ENCODE assay signal across 24 cellular contexts in the genomic region with DNA sequence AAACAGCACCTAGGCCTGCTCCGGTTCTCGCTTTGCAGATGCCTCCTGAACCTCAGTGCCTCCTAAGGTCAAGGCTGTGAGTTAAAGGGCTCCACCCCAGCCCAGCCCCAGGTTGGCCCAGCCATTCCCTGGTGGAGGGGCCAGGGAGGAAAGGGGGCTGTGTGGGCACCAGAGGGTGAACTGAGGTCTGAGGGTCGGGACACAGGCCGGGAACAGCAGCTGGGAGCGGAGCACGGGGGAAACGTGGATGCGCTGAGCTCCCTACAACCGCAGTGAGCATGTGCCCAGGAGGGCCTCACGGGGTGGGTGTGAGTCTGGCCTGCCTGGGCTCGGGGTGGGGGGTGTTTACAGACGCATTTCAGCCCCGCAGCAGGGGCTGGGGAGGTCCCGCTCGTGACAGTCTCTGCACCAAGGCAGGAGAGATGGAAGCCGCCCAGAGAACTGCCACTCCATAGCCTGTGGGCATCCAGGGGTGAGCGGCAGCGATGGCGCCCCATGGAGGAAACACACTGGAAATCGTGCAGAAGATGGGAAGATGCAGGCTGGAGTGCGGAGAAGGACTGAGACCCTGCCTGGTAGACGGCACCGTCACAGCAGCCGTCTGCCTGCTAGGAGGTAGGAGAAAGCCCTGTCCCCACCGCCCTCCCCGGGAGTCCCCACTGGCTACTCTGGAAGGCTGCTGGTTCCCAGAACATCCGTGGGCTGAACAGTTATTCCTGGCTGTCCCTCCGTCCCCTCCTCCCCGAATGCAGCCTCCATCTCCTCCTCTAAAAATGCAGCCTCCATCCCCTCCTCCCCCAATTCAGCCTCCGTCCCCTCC. TPM values are rescaled to one million over a fixed set of nuclear protein-coding genes. Genes with fewer than 3 reads are reported as not detected.
DNase-seq lines count a peak whose midpoint lies in the region; ATAC-seq and TF ChIP-seq lines count a peak whose summit lies in the region.
"Had no signal": no experiment of that assay in that cellular context is flagged by ENCODE, and none has a peak within 500 bp of the region (broad histone marks: within the 10 kb centered on the region; RNA-seq: fewer than 3 reads in every experiment).

No MANE protein-coding gene starts in this region.

- no peak for DNase-seq in SK-N-SH
- DNase-seq in RWPE2 (ENCODE audit: low spot score): no peak
- peak in 1 of 2 donors; percentile 19 for DNase-seq in left colon
- DNase-seq in sciatic nerve (ENCODE audit: low spot score): peak; percentile 52
- no peak for DNase-seq in dermis blood vessel endothelial cell
- DNase-seq in effector CD8-positive, alpha-beta T cell (lab: John Stamatoyannopoulos, UW): no peak
- DNase-seq: 8988T; activated CD4-positive, alpha-beta T cell treated with anti-CD3 and anti-CD28 coated beads for 1 hour; amygdala; BE2C; central memory CD4-positive, alpha-beta T cell; COR-L47; effector memory CD4-positive, alpha-beta T cell; IMR-90; MG63; NCI-H1436 treated with DMSO at 0.1 percent for 48 hours; NCI-H2171; NCI-H69; OCI-M1; stimulated activated CD4-positive, alpha-beta T cell treated with anti-CD3 and anti-CD28 coated beads, Interleukin-4, amount 100 ng/mL, for 24 hours had no signal

- H3K27me3 ChIP-seq in SK-N-SH (ENCODE audit: insufficient read depth) (no peaks in the 10 kb centered on the region), RWPE2 (ENCODE audit: insufficient read depth, poor library complexity, severe bottlenecking) (no peaks in the 10 kb centered on the region)
- H3K27me3 ChIP-seq: BE2C, MG63 had no signal

- H2AFZ ChIP-seq in SK-N-SH (ENCODE audit: low read depth): no peak overlapping the region
- H2AFZ ChIP-seq: parathyroid adenoma had no signal

- H3K9me3 ChIP-seq in SK-N-SH (no peaks in the 10 kb centered on the region), RWPE2 (ENCODE audit: severe bottlenecking) (no peaks in the 10 kb centered on the region)
- H3K9me3 ChIP-seq: BE2C, MG63 had no signal

- no peak overlapping the region for H3K9ac ChIP-seq in SK-N-SH
- H3K9ac ChIP-seq: parathyroid adenoma had no signal

- H3K36me3 ChIP-seq in SK-N-SH (replicated peaks in 1 of 2; ENCODE audit: control insufficient read depth in 1 of 2, insufficient read depth in 2 of 2, low read length in 1 of 2) (peaks cover 4 to 27% of the 10 kb centered on the region in 2 experiments), RWPE2 (ENCODE audit: low read depth) (peaks cover 51% of the 10 kb centered on the region)
- H3K36me3 ChIP-seq: BE2C had no signal

- no peaks in the 10 kb centered on the region for H3F3A ChIP-seq in SK-N-SH (replicated peaks; ENCODE audit: insufficient read depth)

- no peak for TF ChIP-seq EP300 in SK-N-SH (IDR thresholded peaks at IDR 0.05; ENCODE audit: borderline replicate concordance in 1 of 2, low read depth in 1 of 2, low read length in 1 of 2)

- CTCF ChIA-PET in SK-N-SH (lab: Yijun Ruan, JAX): no interaction called here

- H3K79me2 ChIP-seq in SK-N-SH (ENCODE audit: insufficient read depth): no peaks in the 10 kb centered on the region

- POLR2A ChIA-PET in SK-N-SH (lab: Yijun Ruan, JAX): no interaction called here

- H3K4me3 ChIP-seq in SK-N-SH (ENCODE audit: low read depth in 2 of 2, low read length in 1 of 2): no peak overlapping the region
- no peak overlapping the region for H3K4me3 ChIP-seq in RWPE2 (ENCODE audit: severe bottlenecking)
- H3K4me3 ChIP-seq: MG63, skin epidermis had no signal

- H3K4me2 ChIP-seq in SK-N-SH: no peak overlapping the region

- no peaks in the 10 kb centered on the region for H3K9me2 ChIP-seq in SK-N-SH

- no peaks in the 10 kb centered on the region for H3K4me1 ChIP-seq in SK-N-SH (ENCODE audit: control insufficient read depth in 1 of 2, insufficient read depth in 2 of 2, low read depth in 1 of 2, low read length in 1 of 2)
- H3K4me1 ChIP-seq in RWPE2 (ENCODE audit: insufficient read depth, poor library complexity, severe bottlenecking): no peaks in the 10 kb centered on the region
- H3K4me1 ChIP-seq: BE2C, parathyroid adenoma had no signal

- intact Hi-C loops in left colon (cut with DNase I, micrococcal nuclease) (no loop called here), sciatic nerve (cut with DNase I) (no loop called here)

- ATAC-seq in SK-N-SH treated with all-trans-retinoic acid at 6 μM for 48 hours (peak; percentile 15; the same call in 2 of the 3 replicates), RWPE2 (ENCODE audit: low read depth) (0 out of 3 replicates have a peak, but pooled peaks have one; percentile 6), left colon (peak; percentile 19), sciatic nerve (peak; percentile 39), GM21529 (IDR thresholded peaks at IDR 0.05; ENCODE audit: unreplicated experiment) (no peak)

- WGBS in SK-N-SH (ENCODE audit: low lambda C conversion rate): 92% methylated on average over 27 of the region's 30 CpGs

- no peak for TF ChIP-seq CTCF in SK-N-SH (IDR thresholded peaks at IDR 0.05)
- TF ChIP-seq CTCF in RWPE2 (IDR thresholded peaks at IDR 0.05; ENCODE audit: poor library complexity, severe bottlenecking): no peak

- H3K27ac ChIP-seq in SK-N-SH (ENCODE audit: low read depth in 2 of 2, low read length in 1 of 2) (no peak overlapping the region), RWPE2 (ENCODE audit: poor library complexity, severe bottlenecking) (no peak overlapping the region)
- H3K27ac ChIP-seq: parathyroid adenoma, skin epidermis had no signal

- no peak for TF ChIP-seq RAD21 in SK-N-SH (IDR thresholded peaks at IDR 0.05; ENCODE audit: low read length)

- H4K20me1 ChIP-seq in SK-N-SH (ENCODE audit: insufficient read depth): no peaks in the 10 kb centered on the region

TF ChIP-seq in SK-N-SH treated with all-trans-retinoic acid at 6 μM for 48 hours, 23 proteins besides CTCF, POLR2A, EP300 and RAD21 (continues in another document):
- TF ChIP-seq PATZ1 (CRISPR knock-in tag; IDR thresholded peaks at IDR 0.05; ENCODE audit: borderline replicate concordance) (no peak), ZFP3 (CRISPR knock-in tag; IDR thresholded peaks at IDR 0.05) (no peak), ZNF565 (CRISPR knock-in tag; conservative IDR thresholded peaks at IDR 0.05; ENCODE audit: low read depth) (no peak), ZNF8 (CRISPR knock-in tag; IDR thresholded peaks at IDR 0.05) (no peak), ZC3H10 (CRISPR knock-in tag; IDR thresholded peaks at IDR 0.05) (no peak), CSDC2 (CRISPR knock-in tag; IDR thresholded peaks at IDR 0.05) (no peak), RARB (CRISPR knock-in tag; IDR thresholded peaks at IDR 0.05) (no peak)

TF ChIP-seq in SK-N-SH, 30 proteins besides CTCF, POLR2A, EP300 and RAD21:
- TF ChIP-seq MEF2A (IDR thresholded peaks at IDR 0.05; ENCODE audit: borderline replicate concordance, low read depth) (no peak), FOXJ3 (CRISPR knock-in tag; IDR thresholded peaks at IDR 0.05) (no peak), RFX5 (IDR thresholded peaks at IDR 0.05; ENCODE audit: low read length) (no peak), ZBTB33 (IDR thresholded peaks at IDR 0.05; ENCODE audit: borderline replicate concordance, low read depth) (no peak), FOXM1 (IDR thresholded peaks at IDR 0.05; ENCODE audit: low read depth) (no peak), TCF12 (IDR thresholded peaks at IDR 0.05) (no peak), JUND (IDR thresholded peaks at IDR 0.05) (no peak), CHD2 (IDR thresholded peaks at IDR 0.05; ENCODE audit: low read length, partially characterized antibody) (no peak)
- TF ChIP-seq, protein P1, sequence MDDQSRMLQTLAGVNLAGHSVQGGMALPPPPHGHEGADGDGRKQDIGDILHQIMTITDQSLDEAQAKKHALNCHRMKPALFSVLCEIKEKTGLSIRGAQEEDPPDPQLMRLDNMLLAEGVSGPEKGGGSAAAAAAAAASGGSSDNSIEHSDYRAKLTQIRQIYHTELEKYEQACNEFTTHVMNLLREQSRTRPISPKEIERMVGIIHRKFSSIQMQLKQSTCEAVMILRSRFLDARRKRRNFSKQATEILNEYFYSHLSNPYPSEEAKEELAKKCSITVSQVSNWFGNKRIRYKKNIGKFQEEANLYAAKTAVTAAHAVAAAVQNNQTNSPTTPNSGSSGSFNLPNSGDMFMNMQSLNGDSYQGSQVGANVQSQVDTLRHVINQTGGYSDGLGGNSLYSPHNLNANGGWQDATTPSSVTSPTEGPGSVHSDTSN (IDR thresholded peaks at IDR 0.05): no peak

RNA-seq across cellular contexts. Expression of gene SLC25A6, which starts 9.9 kb away (rescaled TPM):
- polyA plus RNA-seq in SK-N-SH (2012; rRNA removed): 819 and 981 TPM in 2 replicates
- 485 and 755 TPM in 2 replicates for polyA plus RNA-seq in SK-N-SH (2012; cell fraction: cytosol; rRNA removed)
- 272 and 356 TPM in 2 replicates for polyA plus RNA-seq in SK-N-SH (2012; cell fraction: nucleus; rRNA removed)
- total RNA-seq in left colon (100 to 1,000 TPM; 452 to 482 TPM), sciatic nerve (167 TPM), dermis blood vessel endothelial cell (131 and 195 TPM in 2 replicates)

RNA-seq across cellular contexts. Expression of gene ASMTL, which starts 50.9 kb away (rescaled TPM):
- polyA plus RNA-seq in SK-N-SH (2012; rRNA removed): 34.7 and 37.7 TPM in 2 replicates
- 18.0 and 22.9 TPM in 2 replicates for polyA plus RNA-seq in SK-N-SH (2012; cell fraction: cytosol; rRNA removed)
- 47.0 and 65.2 TPM in 2 replicates for polyA plus RNA-seq in SK-N-SH (2012; cell fraction: nucleus; rRNA removed)
- 10 to 100 TPM; 14.6 to 19.9 TPM for total RNA-seq in left colon
- total RNA-seq in sciatic nerve: 35.0 TPM
- 9.7 and 12.5 TPM in 2 replicates for total RNA-seq in dermis blood vessel endothelial cell
